ENCODE assay signal across 17 cellular contexts in the genomic region with DNA sequence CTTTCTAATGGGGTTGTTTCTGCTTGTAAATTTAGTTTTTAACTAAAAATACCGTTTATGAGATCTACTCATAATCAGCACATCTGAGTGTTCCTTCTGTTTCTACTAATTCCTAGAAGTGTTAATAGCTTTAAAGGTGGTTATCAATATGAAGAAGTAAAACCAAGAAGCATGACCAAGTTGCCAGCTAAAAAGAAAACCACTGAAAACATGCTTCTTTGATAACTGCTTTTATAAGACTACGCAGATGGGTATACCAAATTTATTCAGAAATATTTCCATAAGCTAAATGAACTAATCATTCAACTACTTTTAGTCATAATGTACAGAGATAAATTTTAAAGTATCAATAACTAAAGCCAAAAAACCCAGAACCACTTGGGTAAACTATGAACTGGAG.
"Had no signal": no experiment of that assay in that cellular context is flagged by ENCODE, and none has a peak within 500 bp of the region (broad histone marks: within the 10 kb centered on the region; RNA-seq: fewer than 3 reads in every experiment).

No MANE protein-coding gene starts in this region.

- H3K27me3 Mint-ChIP-seq: naive thymus-derived CD4-positive, alpha-beta T cell had no signal

- H3K9me3 Mint-ChIP-seq: naive thymus-derived CD4-positive, alpha-beta T cell; neural crest cell had no signal

- H3K4me3 Mint-ChIP-seq: naive thymus-derived CD4-positive, alpha-beta T cell; neural crest cell had no signal

- H3K27ac ChIP-seq: dorsolateral prefrontal cortex, heart left ventricle, ovary had no signal

- H3K4me1 Mint-ChIP-seq: naive thymus-derived CD4-positive, alpha-beta T cell; neural crest cell had no signal

- FAIRE-seq: small intestine had no signal

- DNase-seq: cortex of kidney; dorsolateral prefrontal cortex; effector CD8-positive, alpha-beta T cell; foreskin melanocyte; heart left ventricle; hypothalamus; islet precursor cell; mammary epithelial cell; naive thymus-derived CD4-positive, alpha-beta T cell; ovary; right cardiac atrium; small intestine; stimulated activated CD4-positive, alpha-beta T cell treated with anti-CD3 and anti-CD28 coated beads, Interleukin-12 subunit alpha, Interleukin-12 subunit beta, amount 100 ng/mL, for 4 hours; stimulated activated naive CD4-positive, alpha-beta T cell treated with Interleukin-2 at 50 U/mL for 16 hours; trophoblast cell had no signal

- H3K27ac Mint-ChIP-seq: naive thymus-derived CD4-positive, alpha-beta T cell had no signal

- ATAC-seq: heart left ventricle; left lobe of liver; naive thymus-derived CD4-positive, alpha-beta T cell; right cardiac atrium had no signal
